16 cellular contexts compared by ENCODE assay signal in genomic region chr4:14379148-14379547, GRCh38.
"Had no signal": no experiment of that assay in that cellular context is flagged by ENCODE, and none has a peak within 500 bp of the region (broad histone marks: within the 10 kb centered on the region; RNA-seq: fewer than 3 reads in every experiment).

No MANE protein-coding gene starts in this region.

- H3K9me3 ChIP-seq: left lung, psoas muscle, testis had no signal

- H3K27ac ChIP-seq: heart left ventricle, left lung, psoas muscle, testis had no signal

- DNase-seq: activated effector memory CD4-positive, alpha-beta T cell treated with Interleukin-2 at 50 U/mL for 16 hours; activated T-cell treated with anti-CD3 and anti-CD28 coated beads, Interleukin-2, amount 50 U/mL, for 24 hours; amniotic stem cell; dermis blood vessel endothelial cell; endodermal cell; heart left ventricle; left lung; mesendoderm; psoas muscle; stimulated activated CD4-positive, alpha-beta T cell treated with anti-CD3 and anti-CD28 coated beads, Interleukin-12 subunit alpha, Interleukin-12 subunit beta, amount 100 ng/mL, for 4 hours; stimulated activated CD4-positive, alpha-beta T cell treated with anti-CD3 and anti-CD28 coated beads, Interleukin-4, amount 100 ng/mL, for 1 hour; stimulated activated naive CD8-positive, alpha-beta T cell treated with anti-CD3 and anti-CD28 coated beads, Interleukin-15, amount 100 ng/mL, for 72 hours; testis had no signal

- H3K27ac Mint-ChIP-seq: activated naive CD4-positive, alpha-beta T cell treated with anti-CD3 and anti-CD28 coated beads, Interleukin-2, amount 50 U/mL, for 24 hours; activated T-cell treated with anti-CD3 and anti-CD28 coated beads, Interleukin-2, amount 50 U/mL, for 24 hours; brain; endodermal cell; nephron; stimulated activated naive CD8-positive, alpha-beta T cell treated with anti-CD3 and anti-CD28 coated beads, Interleukin-15, amount 100 ng/mL, for 72 hours had no signal

- H3K4me1 ChIP-seq: heart left ventricle, left lung, psoas muscle, testis had no signal

- H3K9me3 Mint-ChIP-seq: activated naive CD4-positive, alpha-beta T cell treated with anti-CD3 and anti-CD28 coated beads, Interleukin-2, amount 50 U/mL, for 24 hours; activated T-cell treated with anti-CD3 and anti-CD28 coated beads, Interleukin-2, amount 50 U/mL, for 24 hours; nephron had no signal

- H3K27me3 ChIP-seq: heart left ventricle, left lung, testis had no signal

- H3K4me3 ChIP-seq: heart left ventricle, left lung, psoas muscle, testis had no signal

- H3K36me3 ChIP-seq: heart left ventricle, left lung had no signal

- H3K27me3 Mint-ChIP-seq: activated T-cell treated with anti-CD3 and anti-CD28 coated beads, Interleukin-2, amount 50 U/mL, for 24 hours; brain; stimulated activated naive CD8-positive, alpha-beta T cell treated with anti-CD3 and anti-CD28 coated beads, Interleukin-15, amount 100 ng/mL, for 72 hours had no signal

- H3K4me1 Mint-ChIP-seq: activated naive CD4-positive, alpha-beta T cell treated with anti-CD3 and anti-CD28 coated beads, Interleukin-2, amount 50 U/mL, for 24 hours; endodermal cell; nephron; stimulated activated naive CD8-positive, alpha-beta T cell treated with anti-CD3 and anti-CD28 coated beads, Interleukin-15, amount 100 ng/mL, for 72 hours had no signal

- H3K4me3 Mint-ChIP-seq: activated naive CD4-positive, alpha-beta T cell treated with anti-CD3 and anti-CD28 coated beads, Interleukin-2, amount 50 U/mL, for 24 hours; activated T-cell treated with anti-CD3 and anti-CD28 coated beads, Interleukin-2, amount 50 U/mL, for 24 hours; brain; endodermal cell; nephron; stimulated activated naive CD8-positive, alpha-beta T cell treated with anti-CD3 and anti-CD28 coated beads, Interleukin-15, amount 100 ng/mL, for 72 hours had no signal

- H3K36me3 Mint-ChIP-seq: activated naive CD4-positive, alpha-beta T cell treated with anti-CD3 and anti-CD28 coated beads, Interleukin-2, amount 50 U/mL, for 24 hours; brain had no signal
